1 cellular context compared by ENCODE assay signal in genomic region chr2:144096531-144096930, GRCh38.
TF ChIP-seq lines count a peak whose summit lies in the region.

No MANE protein-coding gene starts in this region.

TF ChIP-seq in IMR-90, 13 proteins besides CTCF, POLR2A, EP300 and RAD21 (continued from another document):
- TF ChIP-seq ELK1 (IDR thresholded peaks at IDR 0.05; ENCODE audit: borderline replicate concordance, low read depth, low read length), result no peak
- no peak for TF ChIP-seq FOS (IDR thresholded peaks at IDR 0.05; ENCODE audit: low read depth, low read length)
- TF ChIP-seq RFX5 (IDR thresholded peaks at IDR 0.05; ENCODE audit: low read depth, low read length), result no peak
- TF ChIP-seq CEBPB (IDR thresholded peaks at IDR 0.05; ENCODE audit: low read depth, low read length), result no peak
- peak; percentile 80 for TF ChIP-seq BHLHE40 (IDR thresholded peaks at IDR 0.05; ENCODE audit: low read depth, low read length)
